16 cellular contexts compared by ENCODE assay signal in genomic region chr2:27148801-27149439, GRCh38. TPM values are rescaled to one million over a fixed set of nuclear protein-coding genes. Genes with fewer than 3 reads are reported as not detected.
DNase-seq lines count a peak whose midpoint lies in the region; ATAC-seq and TF ChIP-seq lines count a peak whose summit lies in the region.
"Had no signal": no experiment of that assay in that cellular context is flagged by ENCODE, and none has a peak within 500 bp of the region (broad histone marks: within the 10 kb centered on the region; RNA-seq: fewer than 3 reads in every experiment).

Gene TCF23 (plus strand): TSS chr2:27149004. CDS start chr2:27149134, 130 bp downstream.

- H3K27ac Mint-ChIP-seq in naive thymus-derived CD8-positive, alpha-beta T cell, result no peak within 1 kb of the TSS
- no peak within 1 kb of the TSS for H3K27ac Mint-ChIP-seq in progenitor cell of endocrine pancreas
- H3K27ac Mint-ChIP-seq: HFFc6 had no signal

- no peaks in the 10 kb centered on the region for H3K9me3 ChIP-seq in BLaER1 treated with 17β-estradiol and CSF1 and Interleukin-3, amounts not matched to agents 10 nM and 100 nM (replicated peaks in 1 of 11)
- H3K9me3 ChIP-seq in Karpas-422 (ENCODE audit: low read length), result no peaks in the 10 kb centered on the region
- H3K9me3 ChIP-seq in psoas muscle, result no peaks in the 10 kb centered on the region

- no peaks in the 10 kb centered on the region for H3K9me2 ChIP-seq in Karpas-422 (replicated peaks; ENCODE audit: insufficient read depth, low read length)

- ATAC-seq in psoas muscle, result peak in 3 of 4 donors; percentile 39 to 79 (median 72)
- no peak for ATAC-seq in naive thymus-derived CD8-positive, alpha-beta T cell

- POLR2A ChIA-PET in naive thymus-derived CD8-positive, alpha-beta T cell (lab: Charles Lee), result no interaction called here

- no peak within 1 kb of the TSS for H3K4me3 Mint-ChIP-seq in naive thymus-derived CD8-positive, alpha-beta T cell
- no peak within 1 kb of the TSS for H3K4me3 Mint-ChIP-seq in progenitor cell of endocrine pancreas (ENCODE audit: low read depth)
- H3K4me3 Mint-ChIP-seq: CD8-positive, alpha-beta memory T cell; HFFc6 had no signal

- no peaks in the 10 kb centered on the region for H3K9me3 Mint-ChIP-seq in naive thymus-derived CD8-positive, alpha-beta T cell
- no peaks in the 10 kb centered on the region for H3K9me3 Mint-ChIP-seq in progenitor cell of endocrine pancreas (ENCODE audit: low read depth)
- H3K9me3 Mint-ChIP-seq: CD8-positive, alpha-beta memory T cell; HFFc6 had no signal

- H3K4me3 ChIP-seq in BLaER1 treated with 17β-estradiol and CSF1 and Interleukin-3, amounts not matched to agents 10 nM and 100 nM, result no peak within 1 kb of the TSS
- no peak within 1 kb of the TSS for H3K4me3 ChIP-seq in Karpas-422 (ENCODE audit: low read length)
- no peak within 1 kb of the TSS for H3K4me3 ChIP-seq in fibroblast of pulmonary artery (replicated peaks; ENCODE audit: low read depth, low read length)
- H3K4me3 ChIP-seq in psoas muscle, result no peak within 1 kb of the TSS
- H3K4me3 ChIP-seq: GM23248 had no signal

- intact Hi-C loops in psoas muscle (cut with DNase I), result no loop called here

- peaks cover 0 to 17% (median 11%) of the 10 kb centered on the region in 5 donors for H3K27me3 Mint-ChIP-seq in naive thymus-derived CD8-positive, alpha-beta T cell
- H3K27me3 Mint-ChIP-seq in progenitor cell of endocrine pancreas, result no peaks in the 10 kb centered on the region

- H3K36me3 ChIP-seq in BLaER1 treated with 17β-estradiol and CSF1 and Interleukin-3, amounts not matched to agents 10 nM and 100 nM, result no peaks in the 10 kb centered on the region
- H3K36me3 ChIP-seq in Karpas-422 (ENCODE audit: insufficient read depth, low read length), result no peaks in the 10 kb centered on the region
- no peaks in the 10 kb centered on the region for H3K36me3 ChIP-seq in psoas muscle (ENCODE audit: insufficient read depth in 1 of 2, low read depth in 1 of 2)

- peak within 1 kb of the TSS in 8 of 11 experiments; percentile 16 to 53 (median 40); a peak in 13 of 22 replicates for H3K4me2 ChIP-seq in BLaER1 treated with 17β-estradiol and CSF1 and Interleukin-3, amounts not matched to agents 10 nM and 100 nM
- H3K4me2 ChIP-seq in Karpas-422 (ENCODE audit: low read depth, low read length, poor library complexity, severe bottlenecking), result peak within 1 kb of the TSS; percentile 60

- TF ChIP-seq CTCF in fibroblast of pulmonary artery (IDR thresholded peaks at IDR 0.05; ENCODE audit: low read length, missing control alignments) (no peak), psoas muscle (IDR thresholded peaks at IDR 0.05) (no peak), progenitor cell of endocrine pancreas (IDR thresholded peaks at IDR 0.05; ENCODE audit: unreplicated experiment) (no peak)

- no peaks in the 10 kb centered on the region for H3K79me2 ChIP-seq in Karpas-422 (ENCODE audit: low read length)

- H2AFZ ChIP-seq in Karpas-422 (ENCODE audit: low read length), result no peak within 1 kb of the TSS
- H2AFZ ChIP-seq: GM23248 had no signal

- H4K20me1 ChIP-seq in BLaER1 treated with 17β-estradiol and CSF1 and Interleukin-3, amounts not matched to agents 10 nM and 100 nM, result no peaks in the 10 kb centered on the region
- no peaks in the 10 kb centered on the region for H4K20me1 ChIP-seq in Karpas-422 (ENCODE audit: insufficient read depth, low read depth, low read length)

- no peaks in the 10 kb centered on the region for H3K36me3 Mint-ChIP-seq in naive thymus-derived CD8-positive, alpha-beta T cell
- no peaks in the 10 kb centered on the region for H3K36me3 Mint-ChIP-seq in progenitor cell of endocrine pancreas (ENCODE audit: insufficient read depth)
- H3K36me3 Mint-ChIP-seq: CD8-positive, alpha-beta memory T cell had no signal

- WGBS in psoas muscle, 3 donors, result 32 to 34% (median 34%) methylated on average over 12 of the region's 12 CpGs

- DNase-seq in Karpas-422, result no peak
- DNase-seq in fibroblast of pulmonary artery (ENCODE audit: low read depth), result peak; percentile 39
- DNase-seq in psoas muscle, result no peak
- DNase-seq in foreskin melanocyte, result no peak
- DNase-seq in naive thymus-derived CD8-positive, alpha-beta T cell, result no peak
- DNase-seq in progenitor cell of endocrine pancreas (ENCODE audit: low spot score, unreplicated experiment), result no peak
- DNase-seq: ACHN; CD8-positive, alpha-beta memory T cell; GM23248; HFFc6; Kasumi-1; NCI-H1930; NCI-H2171; SIG-M5 had no signal

- H3K27me3 ChIP-seq in BLaER1 treated with 17β-estradiol and CSF1 and Interleukin-3, amounts not matched to agents 10 nM and 100 nM, result no peaks in the 10 kb centered on the region
- no peaks in the 10 kb centered on the region for H3K27me3 ChIP-seq in Karpas-422 (ENCODE audit: low read length)
- no peaks in the 10 kb centered on the region for H3K27me3 ChIP-seq in psoas muscle (ENCODE audit: insufficient read depth in 3 of 3, low read length in 2 of 3)

- H3K4me1 Mint-ChIP-seq in naive thymus-derived CD8-positive, alpha-beta T cell, result peaks cover 0 to 2% (median 0%) of the 10 kb centered on the region in 4 donors
- no peaks in the 10 kb centered on the region for H3K4me1 Mint-ChIP-seq in progenitor cell of endocrine pancreas (ENCODE audit: low read depth)
- H3K4me1 Mint-ChIP-seq: CD8-positive, alpha-beta memory T cell had no signal

- no peak within 1 kb of the TSS for H3K9ac ChIP-seq in BLaER1 treated with 17β-estradiol and CSF1 and Interleukin-3, amounts not matched to agents 10 nM and 100 nM
- H3K9ac ChIP-seq in Karpas-422 (ENCODE audit: low read length), result 0 out of 2 replicates have a peak within 1 kb of the TSS, but pooled peaks have one; percentile 51
- H3K9ac ChIP-seq: GM23248 had no signal

- no peak within 1 kb of the TSS for H3K27ac ChIP-seq in BLaER1 treated with 17β-estradiol and CSF1 and Interleukin-3, amounts not matched to agents 10 nM and 100 nM
- no peak within 1 kb of the TSS; the same call in 1 of the 2 replicates for H3K27ac ChIP-seq in Karpas-422 (ENCODE audit: low read length)
- H3K27ac ChIP-seq in psoas muscle, result no peak within 1 kb of the TSS
- H3K27ac ChIP-seq: GM23248 had no signal

- H3K4me1 ChIP-seq in BLaER1 treated with 17β-estradiol and CSF1 and Interleukin-3, amounts not matched to agents 10 nM and 100 nM, result peaks cover 0 to 14% (median 12%) of the 10 kb centered on the region in 10 experiments; a peak in 12 of 20 replicates
- peaks cover 64% of the 10 kb centered on the region for H3K4me1 ChIP-seq in Karpas-422 (ENCODE audit: low read length)
- H3K4me1 ChIP-seq in psoas muscle, result no peaks in the 10 kb centered on the region

RNA-seq across cellular contexts. Expression of gene TCF23, which starts in this region (rescaled TPM):
- total RNA-seq in Karpas-422 (2014; rRNA removed; shearing (Covaris generic); ENCODE audit: low replicate concordance), result not detected in 2 replicates
- total RNA-seq in psoas muscle (under 1 TPM in 2 of 4 donors, not detected in 2; 0.20 to 0.63 TPM), progenitor cell of endocrine pancreas (not detected in 2 replicates)
- under 1 TPM in 2 of 3 donors, not detected in 1; 0.05 to 0.06 TPM for polyA plus RNA-seq in psoas muscle
- total RNA-seq in naive thymus-derived CD8-positive, alpha-beta T cell, result not detected
- polyA plus RNA-seq in naive thymus-derived CD8-positive, alpha-beta T cell, result not detected
- total RNA-seq: CD8-positive, alpha-beta memory T cell; GM23248; HFFc6; NCI-H460 had no signal
- polyA plus RNA-seq: CD8-positive, alpha-beta memory T cell; GM23248 had no signal

Comparison
In these comparisons a context has a peak if more than half of its experiments do, and no peak if none do; other contexts are left out.
1. Peak in ATAC-seq in psoas muscle; RNA of the gene not detected or under 1 TPM.